Comparison of ENCODE assay signal across 1 cellular context in the genomic region with DNA sequence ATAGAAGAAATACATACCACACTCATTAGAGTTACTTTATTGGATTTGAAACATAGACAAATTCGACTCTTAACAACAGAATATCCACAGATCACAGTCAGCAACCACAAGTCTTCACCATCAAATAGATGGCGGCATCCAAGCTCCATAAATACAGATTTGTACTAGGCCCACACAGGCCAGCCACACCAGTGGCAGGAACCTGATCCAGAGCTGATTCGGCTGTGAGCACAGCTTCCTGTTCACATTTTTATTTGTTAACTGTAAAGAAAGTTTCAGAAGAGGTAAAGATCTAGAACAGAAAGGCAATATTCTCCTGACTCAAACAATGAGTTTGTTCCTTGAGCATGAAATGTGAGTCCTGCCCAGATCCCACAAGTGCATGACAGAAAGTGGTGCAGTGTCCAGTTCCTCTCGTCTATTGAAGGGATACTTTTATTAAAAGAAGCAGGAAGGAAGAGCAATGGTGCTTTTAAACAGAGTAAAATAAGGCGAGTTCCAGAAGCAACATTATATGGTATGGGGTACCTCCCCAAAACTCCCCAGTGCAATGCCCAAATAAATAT.
TF ChIP-seq lines count a peak whose summit lies in the region.

No MANE protein-coding gene starts in this region.

TF ChIP-seq in IMR-90, 13 proteins besides CTCF, POLR2A, EP300 and RAD21 (continued from another document):
- TF ChIP-seq SMC3 (IDR thresholded peaks at IDR 0.05; ENCODE audit: low read depth, low read length) (no peak), RFX5 (IDR thresholded peaks at IDR 0.05; ENCODE audit: low read depth, low read length) (no peak), MAFK (IDR thresholded peaks at IDR 0.05; ENCODE audit: low read depth, low read length) (no peak), MAZ (IDR thresholded peaks at IDR 0.05; ENCODE audit: borderline replicate concordance, low read depth, low read length) (no peak), CEBPB (IDR thresholded peaks at IDR 0.05; ENCODE audit: low read depth, low read length) (no peak)
- TF ChIP-seq, protein P1, sequence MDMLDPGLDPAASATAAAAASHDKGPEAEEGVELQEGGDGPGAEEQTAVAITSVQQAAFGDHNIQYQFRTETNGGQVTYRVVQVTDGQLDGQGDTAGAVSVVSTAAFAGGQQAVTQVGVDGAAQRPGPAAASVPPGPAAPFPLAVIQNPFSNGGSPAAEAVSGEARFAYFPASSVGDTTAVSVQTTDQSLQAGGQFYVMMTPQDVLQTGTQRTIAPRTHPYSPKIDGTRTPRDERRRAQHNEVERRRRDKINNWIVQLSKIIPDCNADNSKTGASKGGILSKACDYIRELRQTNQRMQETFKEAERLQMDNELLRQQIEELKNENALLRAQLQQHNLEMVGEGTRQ (IDR thresholded peaks at IDR 0.05; ENCODE audit: low read depth, low read length) = no peak
